In genomic region chr9:130794423-130794822, GRCh38 we compare ENCODE assay signal across 8 cellular contexts. TPM values are rescaled to one million over a fixed set of nuclear protein-coding genes. Genes with fewer than 3 reads are reported as not detected.
DNase-seq lines count a peak whose midpoint lies in the region; ATAC-seq and TF ChIP-seq lines count a peak whose summit lies in the region.
"Not testable (repeated sequence)": the region's sequence is repeated elsewhere in the genome, so short reads cannot be mapped to it uniquely, and the experiment has no call there.

No MANE protein-coding gene starts in this region.

- intact Hi-C loops in left lung (cut with DNase I); sciatic nerve (cut with DNase I); tibial artery (cut with DNase I; ENCODE audit: low total_unique reads): not testable (repeated sequence)

- not testable (repeated sequence) for H3K4me3 ChIP-seq in astrocyte of the spinal cord (ENCODE audit: low read depth, low read length); epithelial cell of esophagus (ENCODE audit: low read length); left lung; tibial artery

- not testable (repeated sequence) for H3K36me3 Mint-ChIP-seq in HFFc6 (ENCODE audit: low read depth)

- not testable (repeated sequence) for H3K27me3 Mint-ChIP-seq in HFFc6 (ENCODE audit: insufficient read depth)

- H3K9me3 Mint-ChIP-seq in HFFc6, result not testable (repeated sequence)

- H3K27ac ChIP-seq in foreskin keratinocyte (peak overlapping the region; percentile 27), left lung (peak overlapping the region; percentile 33 to 50), tibial artery (peak overlapping the region; percentile 55 to 59)

- not testable (repeated sequence) for ATAC-seq in foreskin keratinocyte, left lung
- peak; percentile 91 for ATAC-seq in sciatic nerve

- not testable (repeated sequence) for TF ChIP-seq CTCF in AG09319 (IDR thresholded peaks at IDR 0.05; ENCODE audit: low read depth, low read length); HFFc6 (IDR thresholded peaks at IDR 0.05); astrocyte of the spinal cord (IDR thresholded peaks at IDR 0.05; ENCODE audit: low read depth, low read length); epithelial cell of esophagus (IDR thresholded peaks at IDR 0.05; ENCODE audit: insufficient read depth, low read depth, low read length, missing control alignments); foreskin keratinocyte (conservative IDR thresholded peaks at IDR 0.05); left lung (IDR thresholded peaks at IDR 0.05); tibial artery (IDR thresholded peaks at IDR 0.05)

- H3K4me1 Mint-ChIP-seq in HFFc6 (ENCODE audit: low read depth), result peaks cover 16% of the 10 kb centered on the region

- H3K36me3 ChIP-seq in left lung, tibial artery: not testable (repeated sequence)

- not testable (repeated sequence) for H3K9me3 ChIP-seq in left lung, tibial artery

- DNase-seq in AG09319 (ENCODE audit: extremely low read depth, low read depth) (peak; percentile 84), HFFc6 (peak; percentile 75), astrocyte of the spinal cord (ENCODE audit: low read depth, low spot score) (peak; percentile 53), epithelial cell of esophagus (ENCODE audit: low read depth) (peak; percentile 34)
- DNase-seq in foreskin keratinocyte; left lung; sciatic nerve (ENCODE audit: low spot score); tibial artery: not testable (repeated sequence)

- not testable (repeated sequence) for H3K4me1 ChIP-seq in foreskin keratinocyte
- peaks cover 9 to 13% of the 10 kb centered on the region in 2 donors for H3K4me1 ChIP-seq in left lung
- peaks cover 0 to 41% (median 7%) of the 10 kb centered on the region in 4 donors for H3K4me1 ChIP-seq in tibial artery

- not testable (repeated sequence) for H3K27me3 ChIP-seq in foreskin keratinocyte, left lung, tibial artery

- not testable (repeated sequence) for H3K4me3 Mint-ChIP-seq in HFFc6

- in situ Hi-C loops in astrocyte of the spinal cord (cut with HindIII; ENCODE audit: low sequenced_read_pairs), result not testable (repeated sequence)

- peak overlapping the region; percentile 83 for H3K27ac Mint-ChIP-seq in HFFc6

RNA-seq across cellular contexts. Expression of gene ABL1, which starts 40.6 kb away (rescaled TPM):
- total RNA-seq in HFFc6 (2021; fragmentation: NEBNext Ultra II Directional; extraction: Animal tissue kit (Norgen Biotek cat#: 25700)), result 10 to 100 TPM; 56.0 to 63.5 (median 62.8) TPM
- 34.1 and 35.0 TPM in 2 replicates for total RNA-seq in foreskin keratinocyte
- polyA plus RNA-seq in foreskin keratinocyte, result 13.2 and 13.3 TPM in 2 replicates
- 10 to 100 TPM; 55.6 to 63.5 TPM for total RNA-seq in left lung
- total RNA-seq in sciatic nerve, result 85.8 TPM
